Comparison of ENCODE assay signal across 17 cellular contexts in the genomic region with DNA sequence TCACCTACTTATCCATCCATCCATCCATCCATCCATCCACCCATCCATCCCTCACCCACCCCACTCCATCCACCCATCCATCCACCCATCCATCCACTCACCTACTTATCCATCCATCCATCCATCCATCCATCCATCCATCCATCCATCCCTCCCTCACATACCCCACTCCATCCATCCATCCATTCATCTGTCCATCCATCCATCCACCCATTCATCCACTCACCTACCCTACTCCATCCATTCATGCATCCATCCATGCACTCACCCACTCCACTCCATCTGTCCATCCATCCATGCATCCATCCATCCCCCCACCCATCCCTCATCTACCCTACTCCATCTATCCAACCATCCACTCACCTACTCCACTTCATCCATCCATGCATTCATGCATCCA. TPM values are rescaled to one million over a fixed set of nuclear protein-coding genes. Genes with fewer than 3 reads are reported as not detected.
DNase-seq lines count a peak whose midpoint lies in the region; ATAC-seq, FAIRE-seq and TF ChIP-seq lines count a peak whose summit lies in the region.
"Had no signal": no experiment of that assay in that cellular context is flagged by ENCODE, and none has a peak within 500 bp of the region (broad histone marks: within the 10 kb centered on the region; RNA-seq: fewer than 3 reads in every experiment).

No MANE protein-coding gene starts in this region.

- H4K5ac ChIP-seq in H1 (ENCODE audit: insufficient read length, low read depth, low read length) = no peak overlapping the region

- H3K4me3 ChIP-seq in H1 (ENCODE audit: extremely low read depth in 1 of 4, insufficient read depth in 2 of 4, low read depth in 3 of 4, low read length in 4 of 4) = no peak overlapping the region
- no peak overlapping the region for H3K4me3 ChIP-seq in tibial nerve
- H3K4me3 ChIP-seq: BLaER1, GM12878 had no signal

- no peak overlapping the region for H2BK120ac ChIP-seq in H1 (replicated peaks; ENCODE audit: low read depth, low read length)

- H4K20me1 ChIP-seq in H1 (replicated peaks in 1 of 2; ENCODE audit: control insufficient read depth in 1 of 2, insufficient read depth in 2 of 2, low read length in 2 of 2) = peaks cover 0 to 18% of the 10 kb centered on the region in 2 experiments
- H4K20me1 ChIP-seq: BLaER1 had no signal

- H2BK15ac ChIP-seq in H1 (ENCODE audit: low read length) = no peak overlapping the region

- no peak overlapping the region for H3K14ac ChIP-seq in H1 (ENCODE audit: insufficient read length)

- H3K27me3 ChIP-seq in H1 (replicated peaks in 1 of 4; ENCODE audit: control insufficient read depth in 3 of 4, extremely low read depth in 1 of 4, insufficient read depth in 3 of 4, low read length in 3 of 4) (no peaks in the 10 kb centered on the region), tibial nerve (no peaks in the 10 kb centered on the region)
- H3K27me3 ChIP-seq: BLaER1 had no signal

- H3K9me3 Mint-ChIP-seq in activated naive CD8-positive, alpha-beta T cell treated with anti-CD3 and anti-CD28 coated beads, Interleukin-2, amount 10 ng/mL, durations not matched to agents 7 days and 5 days = peaks cover 3% of the 10 kb centered on the region
- H3K9me3 Mint-ChIP-seq in activated naive CD8-positive, alpha-beta T cell treated with anti-CD3 and anti-CD28 coated beads, Interleukin-2, amount 50 U/mL, for 24 hours = no peaks in the 10 kb centered on the region
- peaks cover 3 to 5% of the 10 kb centered on the region in 2 donors for H3K9me3 Mint-ChIP-seq in stimulated activated naive B cell treated with anti-CD40 and anti-IgM and Interleukin-4, amounts not matched to agents 10 μg/mL and 1 μg/mL and 100 μg/mL, for 72 hours
- H3K9me3 Mint-ChIP-seq: CD8-positive, alpha-beta memory T cell had no signal

- H3K79me2 ChIP-seq in H1 (ENCODE audit: control insufficient read depth in 1 of 2, insufficient read depth in 2 of 2, low read length in 2 of 2) = no peaks in the 10 kb centered on the region; a peak in 2 of 4 replicates

- H3K36me3 Mint-ChIP-seq in activated naive CD8-positive, alpha-beta T cell treated with anti-CD3 and anti-CD28 coated beads, Interleukin-2, amount 10 ng/mL, durations not matched to agents 7 days and 5 days = peaks cover 41% of the 10 kb centered on the region
- peaks cover 25% of the 10 kb centered on the region for H3K36me3 Mint-ChIP-seq in activated naive CD8-positive, alpha-beta T cell treated with anti-CD3 and anti-CD28 coated beads, Interleukin-2, amount 50 U/mL, for 24 hours (ENCODE audit: low read depth)
- H3K36me3 Mint-ChIP-seq in stimulated activated naive B cell treated with anti-CD40 and anti-IgM and Interleukin-4, amounts not matched to agents 10 μg/mL and 1 μg/mL and 100 μg/mL, for 72 hours = peaks cover 41 to 43% of the 10 kb centered on the region in 2 donors

- no peak for TF ChIP-seq RAD21 in H1 (IDR thresholded peaks at IDR 0.05 in 1 of 2, conservative IDR thresholded peaks at IDR 0.05 in 1 of 2; ENCODE audit: low read depth in 2 of 2, low read length in 2 of 2)

- H3K56ac ChIP-seq in H1 (replicated peaks; ENCODE audit: insufficient read length, low read depth, low read length) = peak overlapping the region; percentile 44

- no peak overlapping the region for H2AK5ac ChIP-seq in H1 (ENCODE audit: low read depth, low read length)

- no peaks in the 10 kb centered on the region; a peak in 1 of 7 replicates for H3K4me1 ChIP-seq in H1 (replicated peaks in 1 of 4; ENCODE audit: control insufficient read depth in 3 of 4, insufficient read depth in 4 of 4, low read length in 3 of 4)
- peaks cover 0 to 73% (median 10%) of the 10 kb centered on the region in 4 donors for H3K4me1 ChIP-seq in tibial nerve
- H3K4me1 ChIP-seq: Caco-2 had no signal

- no peak overlapping the region for H2BK5ac ChIP-seq in H1 (ENCODE audit: low read depth, low read length)

- H3K9me3 ChIP-seq in H1 (ENCODE audit: insufficient read depth in 2 of 2, low read depth in 1 of 2, low read length in 1 of 2) (no peaks in the 10 kb centered on the region), tibial nerve (no peaks in the 10 kb centered on the region)
- H3K9me3 ChIP-seq: BLaER1, Caco-2 had no signal

- no peak overlapping the region for H3K9ac ChIP-seq in H1 (replicated peaks in 1 of 4; ENCODE audit: extremely low read depth in 1 of 4, low read depth in 3 of 4, low read length in 3 of 4)
- H3K9ac ChIP-seq: BLaER1 had no signal

- H3K27ac ChIP-seq in H1 (ENCODE audit: low read depth, low read length) (no peak overlapping the region), tibial nerve (no peak overlapping the region)
- H3K27ac ChIP-seq: BLaER1 had no signal

- no peak for DNase-seq in activated naive CD8-positive, alpha-beta T cell treated with anti-CD3 and anti-CD28 coated beads, Interleukin-2, amount 10 ng/mL, durations not matched to agents 7 days and 5 days
- DNase-seq in activated naive CD8-positive, alpha-beta T cell treated with anti-CD3 and anti-CD28 coated beads, Interleukin-2, amount 50 U/mL, for 24 hours = no peak
- DNase-seq in H1 (ENCODE audit: low read depth in 1 of 2, low spot score in 2 of 2) (no peak), tibial nerve (ENCODE audit: low spot score in 2 of 2) (no peak), EL (no peak), medulla oblongata (ENCODE audit: extremely low spot score) (no peak)
- no peak for DNase-seq in stimulated activated naive B cell treated with anti-CD40 and anti-IgM and Interleukin-4, amounts not matched to agents 10 μg/mL and 1 μg/mL and 100 μg/mL, for 72 hours
- DNase-seq: 8988T; AML-193; Caco-2; CD8-positive, alpha-beta memory T cell; DMS53 had no signal

- CTCF ChIA-PET in H1 (lab: Charles Lee; ENCODE audit: partially characterized antibody) = no interaction called here

- no peak for FAIRE-seq in H1 (lab: Jason Lieb, UNC)
- FAIRE-seq: GM12878, GM18507, H54 had no signal

- H3K4me3 Mint-ChIP-seq in activated naive CD8-positive, alpha-beta T cell treated with anti-CD3 and anti-CD28 coated beads, Interleukin-2, amount 10 ng/mL, durations not matched to agents 7 days and 5 days = no peak overlapping the region
- H3K4me3 Mint-ChIP-seq in activated naive CD8-positive, alpha-beta T cell treated with anti-CD3 and anti-CD28 coated beads, Interleukin-2, amount 50 U/mL, for 24 hours = no peak overlapping the region
- H3K4me3 Mint-ChIP-seq in stimulated activated naive B cell treated with anti-CD40 and anti-IgM and Interleukin-4, amounts not matched to agents 10 μg/mL and 1 μg/mL and 100 μg/mL, for 72 hours = peak overlapping the region in 1 of 2 donors; percentile 16
- H3K4me3 Mint-ChIP-seq: CD8-positive, alpha-beta memory T cell had no signal

- no peaks in the 10 kb centered on the region for H3K27me3 Mint-ChIP-seq in activated naive CD8-positive, alpha-beta T cell treated with anti-CD3 and anti-CD28 coated beads, Interleukin-2, amount 10 ng/mL, durations not matched to agents 7 days and 5 days
- no peaks in the 10 kb centered on the region for H3K27me3 Mint-ChIP-seq in activated naive CD8-positive, alpha-beta T cell treated with anti-CD3 and anti-CD28 coated beads, Interleukin-2, amount 50 U/mL, for 24 hours
- H3K27me3 Mint-ChIP-seq in stimulated activated naive B cell treated with anti-CD40 and anti-IgM and Interleukin-4, amounts not matched to agents 10 μg/mL and 1 μg/mL and 100 μg/mL, for 72 hours = no peaks in the 10 kb centered on the region
- H3K27me3 Mint-ChIP-seq: CD8-positive, alpha-beta memory T cell had no signal

- H3K4me2 ChIP-seq in H1 (ENCODE audit: insufficient read depth in 1 of 2, low read depth in 2 of 2, low read length in 2 of 2) = no peak overlapping the region
- H3K4me2 ChIP-seq: BLaER1 had no signal

- no peak overlapping the region for H3K4ac ChIP-seq in H1 (replicated peaks; ENCODE audit: insufficient read length, low read depth, low read length)

- H2AFZ ChIP-seq in H1 (ENCODE audit: low read length) = no peak overlapping the region

- H2BK12ac ChIP-seq in H1 (ENCODE audit: low read depth, low read length) = no peak overlapping the region

- TF ChIP-seq EP300 in H1 (IDR thresholded peaks at IDR 0.05; ENCODE audit: borderline replicate concordance in 1 of 2, low read depth in 2 of 2, low read length in 2 of 2) = no peak
- TF ChIP-seq EP300 in tibial nerve (IDR thresholded peaks at IDR 0.05) = no peak

- H3K27ac Mint-ChIP-seq in activated naive CD8-positive, alpha-beta T cell treated with anti-CD3 and anti-CD28 coated beads, Interleukin-2, amount 10 ng/mL, durations not matched to agents 7 days and 5 days = peak overlapping the region; percentile 71
- no peak overlapping the region for H3K27ac Mint-ChIP-seq in activated naive CD8-positive, alpha-beta T cell treated with anti-CD3 and anti-CD28 coated beads, Interleukin-2, amount 50 U/mL, for 24 hours
- peak overlapping the region; percentile 20 for H3K27ac Mint-ChIP-seq in stimulated activated naive B cell treated with anti-CD40 and anti-IgM and Interleukin-4, amounts not matched to agents 10 μg/mL and 1 μg/mL and 100 μg/mL, for 72 hours

- no peak for TF ChIP-seq POLR2A in H1 (IDR thresholded peaks at IDR 0.05; ENCODE audit: control extremely low read depth in 1 of 2, low read depth in 2 of 2, low read length in 2 of 2)
- no peak for TF ChIP-seq POLR2A in tibial nerve (IDR thresholded peaks at IDR 0.05)

- no peak for TF ChIP-seq CTCF in H1 (IDR thresholded peaks at IDR 0.05; ENCODE audit: control extremely low read depth in 1 of 3, insufficient read depth in 1 of 3, low read depth in 1 of 3, low read length in 3 of 3)
- TF ChIP-seq CTCF in tibial nerve (IDR thresholded peaks at IDR 0.05) = no peak

- no peaks in the 10 kb centered on the region; the same call in none of the 2 replicates for H3K79me1 ChIP-seq in H1 (ENCODE audit: low read depth, low read length)

- no peak overlapping the region for H3K23ac ChIP-seq in H1 (ENCODE audit: insufficient read length)

- peaks cover 21% of the 10 kb centered on the region for H3K4me1 Mint-ChIP-seq in activated naive CD8-positive, alpha-beta T cell treated with anti-CD3 and anti-CD28 coated beads, Interleukin-2, amount 10 ng/mL, durations not matched to agents 7 days and 5 days
- H3K4me1 Mint-ChIP-seq in activated naive CD8-positive, alpha-beta T cell treated with anti-CD3 and anti-CD28 coated beads, Interleukin-2, amount 50 U/mL, for 24 hours = peaks cover 9% of the 10 kb centered on the region
- peaks cover 2 to 6% of the 10 kb centered on the region in 2 donors for H3K4me1 Mint-ChIP-seq in stimulated activated naive B cell treated with anti-CD40 and anti-IgM and Interleukin-4, amounts not matched to agents 10 μg/mL and 1 μg/mL and 100 μg/mL, for 72 hours

- H3K18ac ChIP-seq in H1 (ENCODE audit: extremely low read depth, low read length) = no peak overlapping the region

- no peak overlapping the region for H4K91ac ChIP-seq in H1 (replicated peaks; ENCODE audit: insufficient read length, low read length)

- H3K36me3 ChIP-seq in H1 (ENCODE audit: control insufficient read depth in 2 of 4, insufficient read depth in 4 of 4, low read length in 3 of 4) (peaks cover 0 to 26% (median 10%) of the 10 kb centered on the region in 4 experiments; a peak in 6 of 8 replicates), tibial nerve (peaks cover 0 to 59% (median 0%) of the 10 kb centered on the region in 3 donors)
- H3K36me3 ChIP-seq: BLaER1 had no signal

- peaks cover 17% of the 10 kb centered on the region; the same call in 1 of the 2 replicates for H3K23me2 ChIP-seq in H1 (ENCODE audit: low read depth, low read length)

- no peak overlapping the region for H2BK20ac ChIP-seq in H1 (ENCODE audit: low read length)

- H4K8ac ChIP-seq in H1 (ENCODE audit: extremely low read depth, insufficient read depth, low read length) = no peak overlapping the region

- POLR2A ChIA-PET in activated naive CD8-positive, alpha-beta T cell treated with anti-CD3 and anti-CD28 coated beads, Interleukin-2, amount 10 ng/mL, durations not matched to agents 7 days and 5 days (lab: Charles Lee) = no interaction called here
- POLR2A ChIA-PET in H1 (lab: Charles Lee; ENCODE audit: partially characterized antibody) = no interaction called here

- ATAC-seq in activated naive CD8-positive, alpha-beta T cell treated with anti-CD3 and anti-CD28 coated beads, Interleukin-2, amount 10 ng/mL, durations not matched to agents 7 days and 5 days (ENCODE audit: low read depth) = no peak
- ATAC-seq in activated naive CD8-positive, alpha-beta T cell treated with anti-CD3 and anti-CD28 coated beads, Interleukin-2, amount 50 U/mL, for 24 hours = no peak
- ATAC-seq in stimulated activated naive B cell treated with anti-CD40 and anti-IgM and Interleukin-4, amounts not matched to agents 10 μg/mL and 1 μg/mL and 100 μg/mL, for 72 hours (replicated peaks) = no peak
- ATAC-seq: GM12878, HCT116 had no signal

RNA-seq across cellular contexts. Expression of gene DHRS3, which starts 34.5 kb away (rescaled TPM):
- total RNA-seq in activated naive CD8-positive, alpha-beta T cell treated with anti-CD3 and anti-CD28 coated beads, Interleukin-2, amount 10 ng/mL, durations not matched to agents 7 days and 5 days = 100 to 1,000 TPM; 105 to 109 TPM
- total RNA-seq in H1 (2021; fragmentation: NEBNext Ultra II Directional; extraction: Animal tissue kit (Norgen Biotek cat#: 25700)) = 32.5 and 37.8 TPM in 2 replicates
- polyA plus RNA-seq in H1 (2011; rRNA removed) = 36.4 and 41.9 TPM in 2 replicates
- 40.2 TPM for polyA plus RNA-seq in H1 (2011; cell fraction: cytosol; rRNA removed)
- polyA plus RNA-seq in H1 (2011; cell fraction: nucleus; rRNA removed) = 40.2 TPM
- 25.1 to 32.0 TPM (median 29.2 TPM) in 4 replicates for polyA plus RNA-seq in H1 (2012, experiment 1 of 2)
- polyA plus RNA-seq in H1 (2012, experiment 2 of 2) = 36.9 TPM
- 9.6 TPM for polyA plus RNA-seq in H1 (2013, experiment 1 of 2)
- polyA plus RNA-seq in H1 (2013, experiment 2 of 2) = 10.6 TPM
- 56.9 and 114 TPM in 2 replicates for polyA minus RNA-seq in H1 (2011; rRNA and poly(A)+ RNA removed)
- 51.7 TPM for polyA minus RNA-seq in H1 (2011; cell fraction: cytosol; rRNA and poly(A)+ RNA removed)
- 27.3 TPM for polyA minus RNA-seq in H1 (2011; cell fraction: nucleus; rRNA and poly(A)+ RNA removed)
- 100 to 1,000 TPM; 180 to 449 (median 358) TPM for total RNA-seq in tibial nerve
